Comparison of ENCODE assay signal across 10 cellular contexts in genomic region chr7:107972075-107972482, GRCh38. TPM values are rescaled to one million over a fixed set of nuclear protein-coding genes. Genes with fewer than 3 reads are reported as not detected.
DNase-seq lines count a peak whose midpoint lies in the region; ATAC-seq and TF ChIP-seq lines count a peak whose summit lies in the region.
"Had no signal": no experiment of that assay in that cellular context is flagged by ENCODE, and none has a peak within 500 bp of the region (broad histone marks: within the 10 kb centered on the region; RNA-seq: fewer than 3 reads in every experiment).

No MANE protein-coding gene starts in this region.

- POLR2A ChIA-PET in RWPE1 (lab: Yijun Ruan, JAX; ENCODE audit: low non-redundant PET) = no interaction called here

- in situ Hi-C loops in GM13977 (cut with MboI; ENCODE audit: low pct_unique_long_range_greater_than_20kb, low sequenced_read_pairs, unreplicated experiment) = no loop called here

- no peaks in the 10 kb centered on the region for H3K36me3 Mint-ChIP-seq in stimulated activated effector memory CD8-positive, alpha-beta T cell treated with anti-CD3 and anti-CD28 coated beads, Interleukin-12 subunit alpha, Interleukin-12 subunit beta, amount 100 ng/mL, for 72 hours
- H3K36me3 Mint-ChIP-seq: naive thymus-derived CD4-positive, alpha-beta T cell had no signal

- H3K4me1 ChIP-seq in tibial artery = peaks cover 0 to 33% (median 3%) of the 10 kb centered on the region in 4 donors

- no peak overlapping the region for H3K4me3 Mint-ChIP-seq in stimulated activated effector memory CD8-positive, alpha-beta T cell treated with anti-CD3 and anti-CD28 coated beads, Interleukin-12 subunit alpha, Interleukin-12 subunit beta, amount 100 ng/mL, for 72 hours
- H3K4me3 Mint-ChIP-seq: naive thymus-derived CD4-positive, alpha-beta T cell had no signal

- peaks cover 0 to 26% (median 0%) of the 10 kb centered on the region in 3 donors for H3K36me3 ChIP-seq in tibial artery

- H3K27ac ChIP-seq in RWPE1 (peak overlapping the region; percentile 87), tibial artery (peak overlapping the region; percentile 59 to 63)

- H3K27ac Mint-ChIP-seq in stimulated activated effector memory CD8-positive, alpha-beta T cell treated with anti-CD3 and anti-CD28 coated beads, Interleukin-12 subunit alpha, Interleukin-12 subunit beta, amount 100 ng/mL, for 72 hours = no peak overlapping the region
- H3K27ac Mint-ChIP-seq: naive thymus-derived CD4-positive, alpha-beta T cell had no signal

- no peaks in the 10 kb centered on the region for H3K9me3 Mint-ChIP-seq in stimulated activated effector memory CD8-positive, alpha-beta T cell treated with anti-CD3 and anti-CD28 coated beads, Interleukin-12 subunit alpha, Interleukin-12 subunit beta, amount 100 ng/mL, for 72 hours
- H3K9me3 Mint-ChIP-seq: naive thymus-derived CD4-positive, alpha-beta T cell had no signal

- H3K9me3 ChIP-seq in tibial artery = no peaks in the 10 kb centered on the region

- intact Hi-C loops in tibial artery (cut with DNase I; ENCODE audit: low total_unique reads) = no loop called here

- H3K27me3 ChIP-seq in tibial artery = no peaks in the 10 kb centered on the region

- ATAC-seq in esophagus mucosa (peak; percentile 29), GM21619 (IDR thresholded peaks at IDR 0.05; ENCODE audit: unreplicated experiment) (no peak)
- no peak for ATAC-seq in stimulated activated effector memory CD8-positive, alpha-beta T cell treated with anti-CD3 and anti-CD28 coated beads, Interleukin-12 subunit alpha, Interleukin-12 subunit beta, amount 100 ng/mL, for 72 hours
- ATAC-seq: naive thymus-derived CD4-positive, alpha-beta T cell had no signal

- no peak overlapping the region for H3K4me3 ChIP-seq in tibial artery

- DNase-seq in RWPE1 (ENCODE audit: low spot score) (no peak), mucosa of gallbladder (ENCODE audit: low spot score) (peak; percentile 46), tibial artery (peak in 1 of 2 donors; percentile 54), GM13977 (ENCODE audit: low spot score) (no peak), dermis blood vessel endothelial cell (no peak)
- no peak for DNase-seq in stimulated activated effector memory CD8-positive, alpha-beta T cell treated with anti-CD3 and anti-CD28 coated beads, Interleukin-12 subunit alpha, Interleukin-12 subunit beta, amount 100 ng/mL, for 72 hours (ENCODE audit: low spot score in 2 of 2)
- DNase-seq: activated gamma-delta T cell treated with Interleukin-2 at 50 U/mL for 16 hours; naive thymus-derived CD4-positive, alpha-beta T cell had no signal

- no peaks in the 10 kb centered on the region for H3K4me1 Mint-ChIP-seq in stimulated activated effector memory CD8-positive, alpha-beta T cell treated with anti-CD3 and anti-CD28 coated beads, Interleukin-12 subunit alpha, Interleukin-12 subunit beta, amount 100 ng/mL, for 72 hours
- H3K4me1 Mint-ChIP-seq: naive thymus-derived CD4-positive, alpha-beta T cell had no signal

- TF ChIP-seq CTCF in RWPE1 (conservative IDR thresholded peaks at IDR 0.05; ENCODE audit: low read depth) (no peak), tibial artery (IDR thresholded peaks at IDR 0.05) (no peak), GM13977 (IDR thresholded peaks at IDR 0.05; ENCODE audit: extremely low read depth, insufficient read depth, missing control alignments) (no peak)

- CTCF ChIA-PET in RWPE1 (lab: Yijun Ruan, JAX) = interaction anchor here (0.6 to 1.3 kb wide), 3 partner anchors 11 to 804 kb away, joined by 3 to 4 read pairs (median 3); no protein-coding TSS in a partner anchor

RNA-seq across cellular contexts. Expression of gene LAMB1, which starts 30.9 kb away (rescaled TPM):
- total RNA-seq in esophagus mucosa (35.0 TPM), mucosa of gallbladder (89.4 TPM), dermis blood vessel endothelial cell (485 and 583 TPM in 2 replicates)
- total RNA-seq: naive thymus-derived CD4-positive, alpha-beta T cell had no signal
